ENCODE assay signal across 16 cellular contexts in genomic region chr3:105834768-105835167, GRCh38. TPM values are rescaled to one million over a fixed set of nuclear protein-coding genes. Genes with fewer than 3 reads are reported as not detected.
DNase-seq lines count a peak whose midpoint lies in the region; ATAC-seq and TF ChIP-seq lines count a peak whose summit lies in the region.
"Had no signal": no experiment of that assay in that cellular context is flagged by ENCODE, and none has a peak within 500 bp of the region (broad histone marks: within the 10 kb centered on the region; RNA-seq: fewer than 3 reads in every experiment).

No MANE protein-coding gene starts in this region.

- peak overlapping the region; percentile 90 for H3K27ac Mint-ChIP-seq in stimulated activated effector memory CD8-positive, alpha-beta T cell treated with anti-CD3 and anti-CD28 coated beads, Interleukin-12 subunit alpha, Interleukin-12 subunit beta, amount 100 ng/mL, for 72 hours

- peaks cover 0 to 58% of the 10 kb centered on the region in 2 donors for H3K4me1 ChIP-seq in right atrium auricular region
- peaks cover 42% of the 10 kb centered on the region for H3K4me1 ChIP-seq in PC-3 (ENCODE audit: insufficient read depth, low read length)
- H3K4me1 ChIP-seq: breast epithelium had no signal

- H3K4me3 Mint-ChIP-seq in stimulated activated effector memory CD8-positive, alpha-beta T cell treated with anti-CD3 and anti-CD28 coated beads, Interleukin-12 subunit alpha, Interleukin-12 subunit beta, amount 100 ng/mL, for 72 hours: peak overlapping the region; percentile 66
- H3K4me3 Mint-ChIP-seq: nephron progenitor cell had no signal

- H4K20me1 ChIP-seq in PC-3 (ENCODE audit: low read length): no peaks in the 10 kb centered on the region

- peak overlapping the region; percentile 51 to 65 for H3K27ac ChIP-seq in right atrium auricular region
- H3K27ac ChIP-seq in PC-3 (ENCODE audit: low read length): peak overlapping the region; percentile 65
- H3K27ac ChIP-seq: breast epithelium had no signal

- H3K9me3 Mint-ChIP-seq in stimulated activated effector memory CD8-positive, alpha-beta T cell treated with anti-CD3 and anti-CD28 coated beads, Interleukin-12 subunit alpha, Interleukin-12 subunit beta, amount 100 ng/mL, for 72 hours: no peaks in the 10 kb centered on the region
- H3K9me3 Mint-ChIP-seq: nephron progenitor cell had no signal

- peaks cover 94% of the 10 kb centered on the region for H3K36me3 Mint-ChIP-seq in stimulated activated effector memory CD8-positive, alpha-beta T cell treated with anti-CD3 and anti-CD28 coated beads, Interleukin-12 subunit alpha, Interleukin-12 subunit beta, amount 100 ng/mL, for 72 hours

- no peak overlapping the region for H2AFZ ChIP-seq in PC-3 (ENCODE audit: low read length)

- DNase-seq in right atrium auricular region (ENCODE audit: low spot score) (no peak), Right ventricle myocardium superior (no peak), PC-3 (peak; percentile 55), epithelial cell of esophagus (ENCODE audit: low read depth) (peak; percentile 31)
- no peak for DNase-seq in stimulated activated effector memory CD8-positive, alpha-beta T cell treated with anti-CD3 and anti-CD28 coated beads, Interleukin-12 subunit alpha, Interleukin-12 subunit beta, amount 100 ng/mL, for 72 hours (ENCODE audit: low spot score in 2 of 2)
- DNase-seq: activated naive CD4-positive, alpha-beta T cell treated with Interleukin-2 at 50 U/mL for 16 hours; effector CD8-positive, alpha-beta T cell; Kasumi-1; NCI-H1436 treated with DMSO at 0.1 percent for 48 hours; nephron progenitor cell; SHP77 treated with DMSO at 0.1 percent for 48 hours had no signal

- H3K9me3 ChIP-seq in right atrium auricular region (no peaks in the 10 kb centered on the region), PC-3 (ENCODE audit: low read length) (no peaks in the 10 kb centered on the region)
- H3K9me3 ChIP-seq: breast epithelium had no signal

- H3K27me3 ChIP-seq in right atrium auricular region (no peaks in the 10 kb centered on the region), PC-3 (ENCODE audit: low read length) (no peaks in the 10 kb centered on the region)
- H3K27me3 ChIP-seq: breast epithelium had no signal

- no peaks in the 10 kb centered on the region for H3K79me2 ChIP-seq in PC-3 (ENCODE audit: low read length)

- BruUV-seq in PC-3 (replicated peaks; lab: Mats Ljungman, UMichigan): no TSS peak

- ATAC-seq in Right ventricle myocardium superior (ENCODE audit: poor library complexity) (no peak), PC-3 (no peak), GM21515 (IDR thresholded peaks at IDR 0.05; ENCODE audit: unreplicated experiment) (no peak), GM18498 (IDR thresholded peaks at IDR 0.05; ENCODE audit: unreplicated experiment) (no peak), HG02885 (IDR thresholded peaks at IDR 0.05; ENCODE audit: poor library complexity, unreplicated experiment) (no peak)
- no peak for ATAC-seq in stimulated activated effector memory CD8-positive, alpha-beta T cell treated with anti-CD3 and anti-CD28 coated beads, Interleukin-12 subunit alpha, Interleukin-12 subunit beta, amount 100 ng/mL, for 72 hours

- H3K9ac ChIP-seq in PC-3 (ENCODE audit: low read length): 0 out of 2 replicates have a peak overlapping the region, but pooled peaks have one; percentile 6

- TF ChIP-seq CTCF in right atrium auricular region (IDR thresholded peaks at IDR 0.05) (no peak), PC-3 (conservative IDR thresholded peaks at IDR 0.05; ENCODE audit: low read depth, low read length) (no peak), epithelial cell of esophagus (IDR thresholded peaks at IDR 0.05; ENCODE audit: insufficient read depth, low read depth, low read length, missing control alignments) (no peak)

- CTCF ChIA-PET in PC-3 (lab: Charles Lee): no interaction called here

- POLR2A ChIA-PET in PC-3 (lab: Charles Lee; ENCODE audit: unreplicated experiment): interaction anchor here (0.6 kb wide), 1 partner anchor 23 kb away, joined by 5 read pairs; no protein-coding TSS in a partner anchor

- H3K4me3 ChIP-seq in right atrium auricular region: no peak overlapping the region
- no peak overlapping the region for H3K4me3 ChIP-seq in PC-3 (ENCODE audit: low read length)
- no peak overlapping the region for H3K4me3 ChIP-seq in epithelial cell of esophagus (ENCODE audit: low read length)
- H3K4me3 ChIP-seq: breast epithelium, lung had no signal

- H3K36me3 ChIP-seq in right atrium auricular region (peaks cover 8% of the 10 kb centered on the region), PC-3 (ENCODE audit: low read depth, low read length) (0 out of 2 replicates have a peak, but pooled peaks cover 3% of the 10 kb centered on the region)
- H3K36me3 ChIP-seq: breast epithelium had no signal

- H3K4me1 Mint-ChIP-seq in stimulated activated effector memory CD8-positive, alpha-beta T cell treated with anti-CD3 and anti-CD28 coated beads, Interleukin-12 subunit alpha, Interleukin-12 subunit beta, amount 100 ng/mL, for 72 hours: peaks cover 85% of the 10 kb centered on the region

- no peaks in the 10 kb centered on the region for H3F3A ChIP-seq in PC-3 (ENCODE audit: low read length, unreplicated experiment)

- intact Hi-C loops in Right ventricle myocardium superior (cut with DNase I): no loop called here
- intact Hi-C loops in PC-3 (cut with micrococcal nuclease): no loop called here

- H3K4me2 ChIP-seq in PC-3 (ENCODE audit: low read length): peak overlapping the region; percentile 52

- no peaks in the 10 kb centered on the region for H3K9me2 ChIP-seq in PC-3 (replicated peaks; ENCODE audit: low read length)

RNA-seq across cellular contexts. Expression of gene CBLB, which starts 34.0 kb away (rescaled TPM):
- total RNA-seq in right atrium auricular region (10 to 100 TPM; 24.6 to 27.3 TPM), Right ventricle myocardium superior (56.7 TPM), PC-3 (2014; rRNA removed) (20.0 and 23.9 TPM in 2 replicates)

Comparison
In these comparisons a context has a peak if more than half of its experiments do, and no peak if none do; other contexts are left out.
1. DNase-seq: peak in PC-3 (single experiment) and epithelial cell of esophagus (single experiment); none in right atrium auricular region (single experiment), Right ventricle myocardium superior (single experiment) and stimulated activated effector memory CD8-positive, alpha-beta T cell treated with anti-CD3 and anti-CD28 coated beads, Interleukin-12 subunit alpha, Interleukin-12 subunit beta, amount 100 ng/mL, for 72 hours (0 of 2).